Comparison of ENCODE assay signal across 8 cellular contexts in genomic region chr10:48817141-48817540, GRCh38.
"Had no signal": no experiment of that assay in that cellular context is flagged by ENCODE, and none has a peak within 500 bp of the region (broad histone marks: within the 10 kb centered on the region; RNA-seq: fewer than 3 reads in every experiment).

No MANE protein-coding gene starts in this region.

- H3K4me1 ChIP-seq: HAP-1 had no signal

- H3K27ac ChIP-seq: GM23248 had no signal

- H3K9ac ChIP-seq: GM23248 had no signal

- H3K36me3 ChIP-seq: HAP-1 had no signal

- H2AFZ ChIP-seq: GM23248 had no signal

- H3K9me3 Mint-ChIP-seq: HFFc6 had no signal

- H3K4me3 ChIP-seq: GM23248, HAP-1 had no signal

- DNase-seq: GM23248, GOT3, H7, HFFc6, IMR-90, KBM-7 had no signal

- H3K4me3 Mint-ChIP-seq: HFFc6 had no signal

- H3K9me3 ChIP-seq: HAP-1 had no signal

- H3K27ac Mint-ChIP-seq: HFFc6 had no signal

- ATAC-seq: HCT116 had no signal
